Comparison of ENCODE assay signal across 16 cellular contexts in the genomic region with DNA sequence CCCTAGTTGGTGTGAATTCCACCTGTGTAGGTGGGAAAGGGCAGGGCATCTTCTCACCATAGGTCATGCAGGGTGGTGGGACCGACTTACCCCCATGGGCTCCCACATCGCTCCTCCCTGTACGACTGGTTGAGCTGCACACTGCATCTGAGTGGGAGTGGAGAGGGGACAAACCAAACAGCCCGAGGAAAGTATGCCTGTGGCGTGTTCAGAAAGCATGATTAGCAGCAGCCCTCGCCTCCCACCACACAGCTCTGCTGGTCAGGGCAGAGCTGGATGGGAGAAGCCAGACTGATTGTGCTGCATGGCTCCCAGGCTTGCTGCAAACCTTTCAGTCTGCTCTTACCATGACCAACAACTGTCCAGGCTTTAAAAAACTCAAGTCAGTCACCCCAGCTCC.
"Had no signal": no experiment of that assay in that cellular context is flagged by ENCODE, and none has a peak within 500 bp of the region (broad histone marks: within the 10 kb centered on the region; RNA-seq: fewer than 3 reads in every experiment).

No MANE protein-coding gene starts in this region.

- H3K36me3 ChIP-seq: neural progenitor cell had no signal

- H3K27me3 ChIP-seq: foreskin keratinocyte, left lung, neural progenitor cell had no signal

- H3K4me2 ChIP-seq: neural progenitor cell had no signal

- H3K27ac ChIP-seq: epithelial cell of prostate, foreskin keratinocyte, left lung, neural progenitor cell had no signal

- FAIRE-seq: astrocyte had no signal

- H3K9ac ChIP-seq: neural progenitor cell had no signal

- DNase-seq: activated CD4-positive, alpha-beta T cell treated with anti-CD3 and anti-CD28 coated beads, Interleukin-2, amount 50 U/mL, for 1 hour; activated CD4-positive, CD25-positive, alpha-beta regulatory T cell treated with anti-CD3 and anti-CD28 coated beads, Interleukin-2, amount 50 U/mL, for 72 hours; activated CD8-positive, alpha-beta memory T cell treated with anti-CD3 and anti-CD28 coated beads, Interleukin-2, amount 50 U/mL, for 4 hours; activated effector memory CD4-positive, alpha-beta T cell treated with anti-CD3 and anti-CD28 coated beads, Interleukin-2, amount 50 U/mL, for 16 hours; activated naive CD4-positive, alpha-beta T cell treated with anti-CD3 and anti-CD28 coated beads, Interleukin-2, amount 50 U/mL, for 16 hours; activated T-cell treated with anti-CD3 and anti-CD28 coated beads, Interleukin-2, amount 50 U/mL, for 48 hours; foreskin keratinocyte; left lung; mucosa of descending colon; naive thymus-derived CD4-positive, alpha-beta T cell; stimulated activated CD4-positive, alpha-beta T cell treated with anti-CD3 and anti-CD28 coated beads, Interleukin-1b, Interleukin-23, amount 100 ng/mL, for 48 hours; stimulated activated naive CD4-positive, alpha-beta T cell treated with Interleukin-2 at 50 U/mL for 16 hours; T1000 had no signal

- H3K4me3 ChIP-seq: left lung, mucosa of descending colon, neural progenitor cell had no signal

- H3K4me1 ChIP-seq: left lung, neural progenitor cell had no signal

- H2AFZ ChIP-seq: neural progenitor cell had no signal

- ATAC-seq: foreskin keratinocyte; left lung; naive thymus-derived CD4-positive, alpha-beta T cell had no signal

- H3K9me3 ChIP-seq: left lung, mucosa of descending colon had no signal
